In genomic region chr5:50684721-50685120, GRCh38 we compare ENCODE assay signal across 27 cellular contexts. TPM values are rescaled to one million over a fixed set of nuclear protein-coding genes. Genes with fewer than 3 reads are reported as not detected.
DNase-seq lines count a peak whose midpoint lies in the region; ATAC-seq, FAIRE-seq and TF ChIP-seq lines count a peak whose summit lies in the region.
"Had no signal": no experiment of that assay in that cellular context is flagged by ENCODE, and none has a peak within 500 bp of the region (broad histone marks: within the 10 kb centered on the region; RNA-seq: fewer than 3 reads in every experiment).

No MANE protein-coding gene starts in this region.

- H3K27ac ChIP-seq in ectodermal cell (ENCODE audit: insufficient read depth, low read depth, low read length, poor library complexity, severe bottlenecking), result peak overlapping the region; percentile 26
- H3K27ac ChIP-seq in thoracic aorta, result no peak overlapping the region
- no peak overlapping the region for H3K27ac ChIP-seq in Peyer's patch
- H3K27ac ChIP-seq: HL-60, pancreas, right atrium auricular region had no signal

- H3K9me3 ChIP-seq in ectodermal cell (ENCODE audit: control insufficient read depth, low read length) (no peaks in the 10 kb centered on the region), thoracic aorta (no peaks in the 10 kb centered on the region), Peyer's patch (no peaks in the 10 kb centered on the region)
- H3K9me3 ChIP-seq: pancreas, right atrium auricular region had no signal

- DNase-seq in GM12891 (ENCODE audit: insufficient read length, low spot score) (no peak), thoracic aorta (ENCODE audit: low spot score) (no peak), NCI-H1048 (lab: John Stamatoyannopoulos, UW) (no peak), Peyer's patch (no peak)
- DNase-seq: activated B cell treated with CpG ODN at 0.5 μM for 24 hours; activated CD4-positive, alpha-beta T cell treated with anti-CD3 and anti-CD28 coated beads, Interleukin-2, amount 50 U/mL, for 1 hour; activated naive CD4-positive, alpha-beta T cell treated with anti-CD3 and anti-CD28 coated beads, Interleukin-2, amount 10 ng/mL, durations not matched to agents 7 days and 5 days; C1 segment of cervical spinal cord; EL; glutamatergic neuron; IMR-90; NCI-H1092; NCI-H1930; NCI-H526 treated with DMSO at 0.1 percent for 48 hours; nephron progenitor cell; pancreas; stimulated activated CD4-positive, alpha-beta T cell treated with anti-CD3 and anti-CD28 coated beads, Interleukin-1b, Interleukin-23, amount 100 ng/mL, for 48 hours; stimulated activated CD8-positive, alpha-beta memory T cell treated with anti-CD3 and anti-CD28 coated beads, Interleukin-4, amount 100 ng/mL, for 48 hours; SW 1271 had no signal

- TF ChIP-seq CTCF in thoracic aorta (IDR thresholded peaks at IDR 0.05) (no peak), Peyer's patch (IDR thresholded peaks at IDR 0.05) (no peak)

- peak; percentile 47 for FAIRE-seq in GM12891 (lab: Jason Lieb, UNC)
- FAIRE-seq: keratinocyte, pancreas had no signal

- 65 to 80% methylated on average over 3 of the region's 3 CpGs for WGBS in ectodermal cell, 2 experiments

- H3K36me3 ChIP-seq in ectodermal cell (ENCODE audit: control insufficient read depth, insufficient read depth, low read length), result peaks cover 7% of the 10 kb centered on the region
- no peaks in the 10 kb centered on the region for H3K36me3 ChIP-seq in thoracic aorta
- no peaks in the 10 kb centered on the region for H3K36me3 ChIP-seq in Peyer's patch
- H3K36me3 ChIP-seq: pancreas, right atrium auricular region had no signal

- H3K27me3 ChIP-seq in ectodermal cell (ENCODE audit: control insufficient read depth, insufficient read depth, low read length, poor library complexity, severe bottlenecking) (no peaks in the 10 kb centered on the region), thoracic aorta (replicated peaks; ENCODE audit: insufficient read depth) (no peaks in the 10 kb centered on the region), Peyer's patch (no peaks in the 10 kb centered on the region)
- H3K27me3 ChIP-seq: pancreas, right atrium auricular region had no signal

- H3K4me1 ChIP-seq in ectodermal cell (ENCODE audit: control insufficient read depth, insufficient read depth, low read length), result no peaks in the 10 kb centered on the region
- H3K4me1 ChIP-seq in thoracic aorta (ENCODE audit: control insufficient read depth in 1 of 2, low read depth in 2 of 2), result peaks cover 21 to 23% of the 10 kb centered on the region in 2 donors
- no peaks in the 10 kb centered on the region for H3K4me1 ChIP-seq in Peyer's patch
- H3K4me1 ChIP-seq: right atrium auricular region had no signal

- TF ChIP-seq POLR2A in GM12891 (IDR thresholded peaks at IDR 0.05; ENCODE audit: low read depth, low read length), result no peak
- TF ChIP-seq POLR2A in Peyer's patch (IDR thresholded peaks at IDR 0.05), result no peak

- no peak overlapping the region for H3K4me3 ChIP-seq in ectodermal cell (ENCODE audit: insufficient read depth, low read depth, low read length)
- peak overlapping the region; percentile 25 for H3K4me3 ChIP-seq in thoracic aorta
- H3K4me3 ChIP-seq in Peyer's patch, result no peak overlapping the region
- H3K4me3 ChIP-seq: pancreas, right atrium auricular region, smooth muscle cell had no signal

- peak; percentile 46 for ATAC-seq in HG02885 (IDR thresholded peaks at IDR 0.05; ENCODE audit: poor library complexity, unreplicated experiment)
- no peak for ATAC-seq in thoracic aorta (ENCODE audit: insufficient number of reproducible peaks, low FRiP score, low read depth)
- no peak for ATAC-seq in GM19452 (IDR thresholded peaks at IDR 0.05; ENCODE audit: unreplicated experiment)
- ATAC-seq: Panc1, pancreas had no signal

TF ChIP-seq in GM12891, 5 proteins besides CTCF, POLR2A, EP300 and RAD21:
- TF ChIP-seq POU2F2 (IDR thresholded peaks at IDR 0.05; ENCODE audit: low read depth, low read length) (no peak), POLR2AphosphoS5 (IDR thresholded peaks at IDR 0.05; ENCODE audit: low read depth, low read length) (no peak), TAF1 (IDR thresholded peaks at IDR 0.05; ENCODE audit: low read depth, low read length) (no peak), PAX5 (IDR thresholded peaks at IDR 0.05; ENCODE audit: insufficient read depth, low read length, severe bottlenecking) (no peak), SPI1 (IDR thresholded peaks at IDR 0.05; ENCODE audit: low read depth, low read length) (no peak)

RNA-seq across cellular contexts. Expression of gene PARP8, which starts 18.3 kb away (rescaled TPM):
- polyA plus RNA-seq in GM12891 (2012; ENCODE audit: low read depth, missing spikeins), result 24.8 TPM
- polyA plus RNA-seq in ectodermal cell (2013, experiment 1 of 4), result 27.0 TPM
- polyA plus RNA-seq in ectodermal cell (2013, experiment 2 of 4), result 26.1 TPM
- 22.2 TPM for polyA plus RNA-seq in ectodermal cell (2013, experiment 3 of 4)
- polyA plus RNA-seq in ectodermal cell (2013, experiment 4 of 4), result 24.9 TPM
- total RNA-seq in thoracic aorta (10 to 100 TPM; 27.5 to 34.7 TPM), Peyer's patch (10 to 100 TPM; 12.0 to 34.7 (median 25.3) TPM)
